In the genomic region with DNA sequence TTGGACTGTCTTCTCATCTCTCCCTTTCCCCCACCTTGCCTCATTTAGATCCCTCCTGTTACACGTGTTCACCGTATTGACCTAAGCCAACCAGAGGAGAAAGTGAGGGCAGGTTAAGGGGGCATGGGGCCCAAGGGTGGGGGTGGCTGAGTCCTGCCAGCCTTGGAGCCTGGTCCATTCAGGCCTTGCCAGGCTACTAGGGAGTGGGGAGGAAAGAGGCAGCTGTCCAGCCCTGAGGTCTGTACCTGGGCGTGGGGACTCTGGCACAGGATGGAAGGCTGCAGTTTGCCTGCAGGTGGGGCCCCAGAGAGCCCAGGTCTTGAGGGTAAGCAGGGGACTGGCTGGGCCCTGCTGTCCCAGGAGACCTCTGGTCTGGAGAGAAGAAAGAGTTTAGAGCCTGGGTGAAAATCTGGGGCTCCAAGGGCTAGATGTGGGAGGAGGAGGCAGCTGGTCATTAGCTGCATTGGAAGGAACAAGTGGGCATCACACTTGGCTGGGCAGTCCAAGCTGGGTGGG, we compare ENCODE assay signal across 11 cellular contexts.
DNase-seq lines count a peak whose midpoint lies in the region; ATAC-seq and TF ChIP-seq lines count a peak whose summit lies in the region.
"Had no signal": no experiment of that assay in that cellular context is flagged by ENCODE, and none has a peak within 500 bp of the region (broad histone marks: within the 10 kb centered on the region; RNA-seq: fewer than 3 reads in every experiment).

No MANE protein-coding gene starts in this region.

- no peak for ATAC-seq in T-helper 17 cell
- no peak for ATAC-seq in lung (ENCODE audit: insufficient read depth, low FRiP score)
- peak in 1 of 2 donors; percentile 5 for ATAC-seq in upper lobe of left lung (ENCODE audit: low FRiP score in 2 of 2)
- ATAC-seq in HG02588 (IDR thresholded peaks at IDR 0.05; ENCODE audit: unreplicated experiment): no peak

- DNase-seq in activated naive CD4-positive, alpha-beta T cell (lab: John Stamatoyannopoulos, UW): no peak
- DNase-seq in T-helper 17 cell (no peak), lung (ENCODE audit: low spot score) (no peak), upper lobe of left lung (no peak), posterior vena cava (ENCODE audit: low spot score) (no peak), DMS114 treated with DMSO at 0.1 percent for 48 hours (lab: John Stamatoyannopoulos, UW; ENCODE audit: unreplicated experiment) (no peak)
- DNase-seq: NCI-H69; stimulated activated CD4-positive, alpha-beta T cell treated with anti-CD3 and anti-CD28 coated beads, Interleukin-15, amount 100 ng/mL, for 24 hours had no signal

- no peak overlapping the region for H3K4me3 Mint-ChIP-seq in activated naive CD4-positive, alpha-beta T cell treated with anti-CD3 and anti-CD28 coated beads, Interleukin-2, amount 50 U/mL, for 24 hours
- H3K4me3 Mint-ChIP-seq in T-helper 17 cell: no peak overlapping the region

- H3K27me3 Mint-ChIP-seq in activated naive CD4-positive, alpha-beta T cell treated with anti-CD3 and anti-CD28 coated beads, Interleukin-2, amount 50 U/mL, for 24 hours: no peaks in the 10 kb centered on the region
- no peaks in the 10 kb centered on the region for H3K27me3 Mint-ChIP-seq in T-helper 17 cell

- TF ChIP-seq EP300 in upper lobe of left lung (IDR thresholded peaks at IDR 0.05): no peak

- TF ChIP-seq CTCF in lung (IDR thresholded peaks at IDR 0.05; ENCODE audit: control extremely low read depth, extremely low read depth) (no peak), upper lobe of left lung (IDR thresholded peaks at IDR 0.05) (no peak)

- H3K36me3 ChIP-seq in lung (ENCODE audit: control insufficient read depth in 2 of 2, insufficient read depth in 2 of 2, low read length in 2 of 2) (peaks cover 0 to 13% of the 10 kb centered on the region in 2 donors), upper lobe of left lung (peaks cover 0 to 37% (median 11%) of the 10 kb centered on the region in 4 donors)

- intact Hi-C loops in posterior vena cava (cut with DNase I): no loop called here

- H3K27me3 ChIP-seq in lung (ENCODE audit: control insufficient read depth, insufficient read depth): no peaks in the 10 kb centered on the region
- no peaks in the 10 kb centered on the region for H3K27me3 ChIP-seq in upper lobe of left lung
- H3K27me3 ChIP-seq: hepatocyte had no signal

- H3K9me3 Mint-ChIP-seq in activated naive CD4-positive, alpha-beta T cell treated with anti-CD3 and anti-CD28 coated beads, Interleukin-2, amount 50 U/mL, for 24 hours: no peaks in the 10 kb centered on the region

- peaks cover 23 to 36% of the 10 kb centered on the region in 2 donors for H3K4me1 ChIP-seq in lung (ENCODE audit: control insufficient read depth in 2 of 2, insufficient read depth in 2 of 2, low read length in 2 of 2)
- H3K4me1 ChIP-seq in upper lobe of left lung: peaks cover 11 to 51% (median 38%) of the 10 kb centered on the region in 4 donors

- H3K4me1 Mint-ChIP-seq in activated naive CD4-positive, alpha-beta T cell treated with anti-CD3 and anti-CD28 coated beads, Interleukin-2, amount 50 U/mL, for 24 hours: peaks cover 89% of the 10 kb centered on the region
- peaks cover 52% of the 10 kb centered on the region for H3K4me1 Mint-ChIP-seq in T-helper 17 cell

- no peak for TF ChIP-seq POLR2A in upper lobe of left lung (IDR thresholded peaks at IDR 0.05)

- H3K27ac Mint-ChIP-seq in activated naive CD4-positive, alpha-beta T cell treated with anti-CD3 and anti-CD28 coated beads, Interleukin-2, amount 50 U/mL, for 24 hours: peak overlapping the region; percentile 47
- H3K27ac Mint-ChIP-seq in T-helper 17 cell: peak overlapping the region; percentile 94

- H3K27ac ChIP-seq in lung (ENCODE audit: low read depth in 1 of 2, low read length in 1 of 2): peak overlapping the region; percentile 1 to 5
- H3K27ac ChIP-seq in upper lobe of left lung: peak overlapping the region in 3 of 4 donors; percentile 48 to 66 (median 62)
- H3K27ac ChIP-seq: hepatocyte had no signal

- H3K36me3 Mint-ChIP-seq in activated naive CD4-positive, alpha-beta T cell treated with anti-CD3 and anti-CD28 coated beads, Interleukin-2, amount 50 U/mL, for 24 hours: peaks cover 24% of the 10 kb centered on the region
- H3K36me3 Mint-ChIP-seq in T-helper 17 cell (ENCODE audit: low read depth): peaks cover 2% of the 10 kb centered on the region

- H3K4me3 ChIP-seq in lung: no peak overlapping the region
- no peak overlapping the region for H3K4me3 ChIP-seq in upper lobe of left lung
- H3K4me3 ChIP-seq: hepatocyte had no signal

- H3K9me3 ChIP-seq in T-helper 17 cell (ENCODE audit: control insufficient read depth, low read length, poor library complexity, severe bottlenecking): peaks cover 2% of the 10 kb centered on the region
- peaks cover 0 to 2% of the 10 kb centered on the region in 2 donors for H3K9me3 ChIP-seq in lung (ENCODE audit: control insufficient read depth in 2 of 2, insufficient read depth in 1 of 2, low read length in 1 of 2)
- no peaks in the 10 kb centered on the region for H3K9me3 ChIP-seq in upper lobe of left lung

- WGBS in lung, 2 donors: 51 to 87% methylated on average over 3 of the region's 3 CpGs
- WGBS in upper lobe of left lung, 2 donors: 53 to 56% methylated on average over 2 to 3 of the region's 3 CpGs
